Comparison of ENCODE assay signal across 1 cellular context in the genomic region with DNA sequence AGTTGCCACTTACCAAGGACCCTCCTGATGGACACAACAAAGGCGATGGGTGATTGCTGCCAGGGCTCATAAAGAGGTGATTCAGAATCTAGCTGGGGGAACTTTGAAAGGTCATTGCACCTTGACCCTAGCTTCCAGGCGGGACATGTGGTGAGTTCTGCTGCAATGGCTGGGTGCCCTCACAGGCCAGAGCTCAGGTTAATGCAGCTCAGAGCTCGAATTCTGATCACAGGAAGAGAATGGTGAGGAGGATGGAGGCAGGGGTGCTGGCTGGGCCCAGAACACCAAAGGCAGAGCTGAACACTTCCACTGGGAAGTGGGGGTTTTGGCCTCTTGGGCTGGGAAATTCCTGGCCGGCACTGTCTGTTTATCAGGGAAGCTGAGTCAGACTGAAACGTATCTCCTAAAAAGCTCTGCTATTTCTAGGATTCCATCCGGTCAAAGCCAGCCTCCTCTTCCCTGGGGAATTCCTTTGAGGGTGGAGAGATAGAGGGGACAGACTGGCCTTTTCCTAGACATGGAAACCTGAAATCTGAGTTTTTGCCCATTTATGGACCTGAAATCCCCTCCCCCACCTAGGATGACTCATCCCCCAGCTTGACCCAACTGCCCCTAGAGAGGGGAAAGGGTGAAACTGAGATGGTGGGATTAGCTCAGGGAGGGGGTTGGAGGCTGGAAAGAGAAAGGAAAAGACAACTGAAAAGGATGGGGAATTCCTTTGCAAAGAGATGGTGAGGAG.
TF ChIP-seq lines count a peak whose summit lies in the region.

No MANE protein-coding gene starts in this region.

TF ChIP-seq in HepG2, 621 proteins besides CTCF, POLR2A, EP300 and RAD21 (continued from another document and continues in another):
- TF ChIP-seq, protein P1, sequence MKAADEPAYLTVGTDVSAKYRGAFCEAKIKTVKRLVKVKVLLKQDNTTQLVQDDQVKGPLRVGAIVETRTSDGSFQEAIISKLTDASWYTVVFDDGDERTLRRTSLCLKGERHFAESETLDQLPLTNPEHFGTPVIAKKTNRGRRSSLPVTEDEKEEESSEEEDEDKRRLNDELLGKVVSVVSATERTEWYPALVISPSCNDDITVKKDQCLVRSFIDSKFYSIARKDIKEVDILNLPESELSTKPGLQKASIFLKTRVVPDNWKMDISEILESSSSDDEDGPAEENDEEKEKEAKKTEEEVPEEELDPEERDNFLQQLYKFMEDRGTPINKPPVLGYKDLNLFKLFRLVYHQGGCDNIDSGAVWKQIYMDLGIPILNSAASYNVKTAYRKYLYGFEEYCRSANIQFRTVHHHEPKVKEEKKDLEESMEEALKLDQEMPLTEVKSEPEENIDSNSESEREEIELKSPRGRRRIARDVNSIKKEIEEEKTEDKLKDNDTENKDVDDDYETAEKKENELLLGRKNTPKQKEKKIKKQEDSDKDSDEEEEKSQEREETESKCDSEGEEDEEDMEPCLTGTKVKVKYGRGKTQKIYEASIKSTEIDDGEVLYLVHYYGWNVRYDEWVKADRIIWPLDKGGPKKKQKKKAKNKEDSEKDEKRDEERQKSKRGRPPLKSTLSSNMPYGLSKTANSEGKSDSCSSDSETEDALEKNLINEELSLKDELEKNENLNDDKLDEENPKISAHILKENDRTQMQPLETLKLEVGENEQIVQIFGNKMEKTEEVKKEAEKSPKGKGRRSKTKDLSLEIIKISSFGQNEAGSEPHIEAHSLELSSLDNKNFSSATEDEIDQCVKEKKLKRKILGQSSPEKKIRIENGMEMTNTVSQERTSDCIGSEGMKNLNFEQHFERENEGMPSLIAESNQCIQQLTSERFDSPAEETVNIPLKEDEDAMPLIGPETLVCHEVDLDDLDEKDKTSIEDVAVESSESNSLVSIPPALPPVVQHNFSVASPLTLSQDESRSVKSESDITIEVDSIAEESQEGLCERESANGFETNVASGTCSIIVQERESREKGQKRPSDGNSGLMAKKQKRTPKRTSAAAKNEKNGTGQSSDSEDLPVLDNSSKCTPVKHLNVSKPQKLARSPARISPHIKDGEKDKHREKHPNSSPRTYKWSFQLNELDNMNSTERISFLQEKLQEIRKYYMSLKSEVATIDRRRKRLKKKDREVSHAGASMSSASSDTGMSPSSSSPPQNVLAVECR (CRISPR knock-in tag; IDR thresholded peaks at IDR 0.05; ENCODE audit: borderline replicate concordance) = peak; percentile 66; the same call in 1 of the 2 replicates
- TF ChIP-seq SOX5 (CRISPR knock-in tag; IDR thresholded peaks at IDR 0.05; ENCODE audit: borderline replicate concordance) = no peak; the same call in 1 of the 2 replicates
- no peak for TF ChIP-seq MEIS1 (CRISPR knock-in tag; IDR thresholded peaks at IDR 0.05; ENCODE audit: borderline replicate concordance)
- TF ChIP-seq ZNF598 (CRISPR knock-in tag; IDR thresholded peaks at IDR 0.05; ENCODE audit: borderline replicate concordance) = no peak
- TF ChIP-seq TBX2 (CRISPR knock-in tag; IDR thresholded peaks at IDR 0.05; ENCODE audit: borderline replicate concordance) = peak; percentile 47; the same call in 1 of the 2 replicates
- TF ChIP-seq, protein P2, sequence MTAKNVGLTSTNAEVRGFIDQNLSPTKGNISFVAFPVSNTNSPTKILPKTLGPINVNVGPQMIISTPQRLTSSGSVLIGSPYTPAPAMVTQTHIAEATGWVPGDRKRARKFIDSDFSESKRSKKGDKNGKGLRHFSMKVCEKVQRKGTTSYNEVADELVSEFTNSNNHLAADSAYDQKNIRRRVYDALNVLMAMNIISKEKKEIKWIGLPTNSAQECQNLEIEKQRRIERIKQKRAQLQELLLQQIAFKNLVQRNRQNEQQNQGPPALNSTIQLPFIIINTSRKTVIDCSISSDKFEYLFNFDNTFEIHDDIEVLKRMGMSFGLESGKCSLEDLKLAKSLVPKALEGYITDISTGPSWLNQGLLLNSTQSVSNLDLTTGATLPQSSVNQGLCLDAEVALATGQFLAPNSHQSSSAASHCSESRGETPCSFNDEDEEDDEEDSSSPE (CRISPR knock-in tag; IDR thresholded peaks at IDR 0.05) = peak; percentile 14; the same call in 1 of the 2 replicates
- no peak for TF ChIP-seq ZNF10 (CRISPR knock-in tag; IDR thresholded peaks at IDR 0.05; ENCODE audit: borderline replicate concordance, low read depth)
- TF ChIP-seq, protein P3, sequence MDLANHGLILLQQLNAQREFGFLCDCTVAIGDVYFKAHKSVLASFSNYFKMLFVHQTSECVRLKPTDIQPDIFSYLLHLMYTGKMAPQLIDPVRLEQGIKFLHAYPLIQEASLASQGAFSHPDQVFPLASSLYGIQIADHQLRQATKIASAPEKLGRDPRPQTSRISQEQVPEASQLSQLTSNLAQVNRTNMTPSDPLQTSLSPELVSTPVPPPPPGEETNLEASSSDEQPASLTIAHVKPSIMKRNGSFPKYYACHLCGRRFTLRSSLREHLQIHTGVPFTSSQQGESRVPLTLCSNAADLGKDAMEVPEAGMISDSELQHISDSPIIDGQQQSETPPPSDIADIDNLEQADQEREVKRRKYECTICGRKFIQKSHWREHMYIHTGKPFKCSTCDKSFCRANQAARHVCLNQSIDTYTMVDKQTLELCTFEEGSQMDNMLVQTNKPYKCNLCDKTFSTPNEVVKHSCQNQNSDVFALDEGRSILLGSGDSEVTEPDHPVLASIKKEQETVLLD (CRISPR knock-in tag; IDR thresholded peaks at IDR 0.05; ENCODE audit: low read depth) = no peak
- no peak for TF ChIP-seq ZNF335 (CRISPR knock-in tag; IDR thresholded peaks at IDR 0.05)
- TF ChIP-seq, protein P4, sequence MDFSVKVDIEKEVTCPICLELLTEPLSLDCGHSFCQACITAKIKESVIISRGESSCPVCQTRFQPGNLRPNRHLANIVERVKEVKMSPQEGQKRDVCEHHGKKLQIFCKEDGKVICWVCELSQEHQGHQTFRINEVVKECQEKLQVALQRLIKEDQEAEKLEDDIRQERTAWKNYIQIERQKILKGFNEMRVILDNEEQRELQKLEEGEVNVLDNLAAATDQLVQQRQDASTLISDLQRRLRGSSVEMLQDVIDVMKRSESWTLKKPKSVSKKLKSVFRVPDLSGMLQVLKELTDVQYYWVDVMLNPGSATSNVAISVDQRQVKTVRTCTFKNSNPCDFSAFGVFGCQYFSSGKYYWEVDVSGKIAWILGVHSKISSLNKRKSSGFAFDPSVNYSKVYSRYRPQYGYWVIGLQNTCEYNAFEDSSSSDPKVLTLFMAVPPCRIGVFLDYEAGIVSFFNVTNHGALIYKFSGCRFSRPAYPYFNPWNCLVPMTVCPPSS (IDR thresholded peaks at IDR 0.05) = no peak
- no peak for TF ChIP-seq FOXJ3 (CRISPR knock-in tag; IDR thresholded peaks at IDR 0.05; ENCODE audit: borderline replicate concordance)
- no peak for TF ChIP-seq ZNF138 (CRISPR knock-in tag; IDR thresholded peaks at IDR 0.05; ENCODE audit: low read depth)
- no peak for TF ChIP-seq GPN1 (CRISPR knock-in tag; IDR thresholded peaks at IDR 0.05; ENCODE audit: borderline replicate concordance)
- no peak; the same call in 1 of the 2 replicates for TF ChIP-seq BORCS8-MEF2B (CRISPR knock-in tag; IDR thresholded peaks at IDR 0.05)
- TF ChIP-seq, protein P5, sequence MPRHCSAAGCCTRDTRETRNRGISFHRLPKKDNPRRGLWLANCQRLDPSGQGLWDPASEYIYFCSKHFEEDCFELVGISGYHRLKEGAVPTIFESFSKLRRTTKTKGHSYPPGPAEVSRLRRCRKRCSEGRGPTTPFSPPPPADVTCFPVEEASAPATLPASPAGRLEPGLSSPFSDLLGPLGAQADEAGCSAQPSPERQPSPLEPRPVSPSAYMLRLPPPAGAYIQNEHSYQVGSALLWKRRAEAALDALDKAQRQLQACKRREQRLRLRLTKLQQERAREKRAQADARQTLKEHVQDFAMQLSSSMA (CRISPR knock-in tag; IDR thresholded peaks at IDR 0.05) = 0 out of 2 replicates have a peak, but pooled peaks have one; percentile 33
- peak; percentile 36; the same call in 1 of the 2 replicates for TF ChIP-seq CEBPB (IDR thresholded peaks at IDR 0.05; ENCODE audit: borderline replicate concordance, low read depth, low read length)
- no peak for TF ChIP-seq ZNF564 (CRISPR knock-in tag; IDR thresholded peaks at IDR 0.05)
- no peak for TF ChIP-seq ZNF615 (CRISPR knock-in tag; IDR thresholded peaks at IDR 0.05; ENCODE audit: borderline replicate concordance)
- TF ChIP-seq SRF (IDR thresholded peaks at IDR 0.05; ENCODE audit: low read depth, low read length) = peak; percentile 97
- peak; percentile 98 for TF ChIP-seq FOSL2 (CRISPR knock-in tag; IDR thresholded peaks at IDR 0.05)
- TF ChIP-seq ESRRA (CRISPR knock-in tag; IDR thresholded peaks at IDR 0.05; ENCODE audit: low read depth) = peak; percentile 75; the same call in 1 of the 2 replicates
- no peak for TF ChIP-seq ARNT2 (CRISPR knock-in tag; IDR thresholded peaks at IDR 0.05; ENCODE audit: low read depth)
- no peak for TF ChIP-seq POLR2AphosphoS2 (IDR thresholded peaks at IDR 0.05; ENCODE audit: low read depth, low read length)
- peak; percentile 45; the same call in 1 of the 2 replicates for TF ChIP-seq ZFY (CRISPR knock-in tag; IDR thresholded peaks at IDR 0.05)
- TF ChIP-seq ZNF33A (CRISPR knock-in tag; IDR thresholded peaks at IDR 0.05; ENCODE audit: borderline replicate concordance) = no peak
- no peak for TF ChIP-seq ATF7 (IDR thresholded peaks at IDR 0.05)
- peak; percentile 48; the same call in 1 of the 2 replicates for TF ChIP-seq ATF7 (CRISPR knock-in tag; IDR thresholded peaks at IDR 0.05)
- no peak for TF ChIP-seq FOXM1 (CRISPR knock-in tag; IDR thresholded peaks at IDR 0.05)
- TF ChIP-seq, protein P6, sequence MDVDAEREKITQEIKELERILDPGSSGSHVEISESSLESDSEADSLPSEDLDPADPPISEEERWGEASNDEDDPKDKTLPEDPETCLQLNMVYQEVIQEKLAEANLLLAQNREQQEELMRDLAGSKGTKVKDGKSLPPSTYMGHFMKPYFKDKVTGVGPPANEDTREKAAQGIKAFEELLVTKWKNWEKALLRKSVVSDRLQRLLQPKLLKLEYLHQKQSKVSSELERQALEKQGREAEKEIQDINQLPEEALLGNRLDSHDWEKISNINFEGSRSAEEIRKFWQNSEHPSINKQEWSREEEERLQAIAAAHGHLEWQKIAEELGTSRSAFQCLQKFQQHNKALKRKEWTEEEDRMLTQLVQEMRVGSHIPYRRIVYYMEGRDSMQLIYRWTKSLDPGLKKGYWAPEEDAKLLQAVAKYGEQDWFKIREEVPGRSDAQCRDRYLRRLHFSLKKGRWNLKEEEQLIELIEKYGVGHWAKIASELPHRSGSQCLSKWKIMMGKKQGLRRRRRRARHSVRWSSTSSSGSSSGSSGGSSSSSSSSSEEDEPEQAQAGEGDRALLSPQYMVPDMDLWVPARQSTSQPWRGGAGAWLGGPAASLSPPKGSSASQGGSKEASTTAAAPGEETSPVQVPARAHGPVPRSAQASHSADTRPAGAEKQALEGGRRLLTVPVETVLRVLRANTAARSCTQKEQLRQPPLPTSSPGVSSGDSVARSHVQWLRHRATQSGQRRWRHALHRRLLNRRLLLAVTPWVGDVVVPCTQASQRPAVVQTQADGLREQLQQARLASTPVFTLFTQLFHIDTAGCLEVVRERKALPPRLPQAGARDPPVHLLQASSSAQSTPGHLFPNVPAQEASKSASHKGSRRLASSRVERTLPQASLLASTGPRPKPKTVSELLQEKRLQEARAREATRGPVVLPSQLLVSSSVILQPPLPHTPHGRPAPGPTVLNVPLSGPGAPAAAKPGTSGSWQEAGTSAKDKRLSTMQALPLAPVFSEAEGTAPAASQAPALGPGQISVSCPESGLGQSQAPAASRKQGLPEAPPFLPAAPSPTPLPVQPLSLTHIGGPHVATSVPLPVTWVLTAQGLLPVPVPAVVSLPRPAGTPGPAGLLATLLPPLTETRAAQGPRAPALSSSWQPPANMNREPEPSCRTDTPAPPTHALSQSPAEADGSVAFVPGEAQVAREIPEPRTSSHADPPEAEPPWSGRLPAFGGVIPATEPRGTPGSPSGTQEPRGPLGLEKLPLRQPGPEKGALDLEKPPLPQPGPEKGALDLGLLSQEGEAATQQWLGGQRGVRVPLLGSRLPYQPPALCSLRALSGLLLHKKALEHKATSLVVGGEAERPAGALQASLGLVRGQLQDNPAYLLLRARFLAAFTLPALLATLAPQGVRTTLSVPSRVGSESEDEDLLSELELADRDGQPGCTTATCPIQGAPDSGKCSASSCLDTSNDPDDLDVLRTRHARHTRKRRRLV (CRISPR knock-in tag; IDR thresholded peaks at IDR 0.05) = no peak
- 0 out of 2 replicates have a peak, but pooled peaks have one; percentile 25 for TF ChIP-seq YEATS4 (CRISPR knock-in tag; IDR thresholded peaks at IDR 0.05; ENCODE audit: borderline replicate concordance)
- TF ChIP-seq ZNF136 (CRISPR knock-in tag; IDR thresholded peaks at IDR 0.05; ENCODE audit: low read depth) = no peak
- peak; percentile 41; the same call in 1 of the 2 replicates for TF ChIP-seq TAF1 (CRISPR knock-in tag; IDR thresholded peaks at IDR 0.05)
- TF ChIP-seq, protein P7, sequence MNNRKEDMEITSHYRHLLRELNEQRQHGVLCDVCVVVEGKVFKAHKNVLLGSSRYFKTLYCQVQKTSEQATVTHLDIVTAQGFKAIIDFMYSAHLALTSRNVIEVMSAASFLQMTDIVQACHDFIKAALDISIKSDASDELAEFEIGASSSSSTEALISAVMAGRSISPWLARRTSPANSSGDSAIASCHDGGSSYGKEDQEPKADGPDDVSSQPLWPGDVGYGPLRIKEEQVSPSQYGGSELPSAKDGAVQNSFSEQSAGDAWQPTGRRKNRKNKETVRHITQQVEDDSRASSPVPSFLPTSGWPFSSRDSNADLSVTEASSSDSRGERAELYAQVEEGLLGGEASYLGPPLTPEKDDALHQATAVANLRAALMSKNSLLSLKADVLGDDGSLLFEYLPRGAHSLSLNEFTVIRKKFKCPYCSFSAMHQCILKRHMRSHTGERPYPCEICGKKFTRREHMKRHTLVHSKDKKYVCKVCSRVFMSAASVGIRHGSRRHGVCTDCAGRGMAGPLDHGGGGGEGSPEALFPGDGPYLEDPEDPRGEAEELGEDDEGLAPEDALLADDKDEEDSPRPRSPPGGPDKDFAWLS (CRISPR knock-in tag; IDR thresholded peaks at IDR 0.05; ENCODE audit: borderline replicate concordance) = 0 out of 2 replicates have a peak, but pooled peaks have one; percentile 43
- TF ChIP-seq HMG20A (CRISPR knock-in tag; IDR thresholded peaks at IDR 0.05; ENCODE audit: borderline replicate concordance) = peak; percentile 16; the same call in 1 of the 2 replicates
- no peak for TF ChIP-seq SKI (IDR thresholded peaks at IDR 0.05; ENCODE audit: partially characterized antibody)
- TF ChIP-seq ZNF709 (CRISPR knock-in tag; IDR thresholded peaks at IDR 0.05) = no peak
- TF ChIP-seq MEF2D (CRISPR knock-in tag; IDR thresholded peaks at IDR 0.05) = no peak
- TF ChIP-seq KAT8 (CRISPR knock-in tag; IDR thresholded peaks at IDR 0.05) = peak; percentile 56; the same call in 1 of the 2 replicates
- TF ChIP-seq, protein P8, sequence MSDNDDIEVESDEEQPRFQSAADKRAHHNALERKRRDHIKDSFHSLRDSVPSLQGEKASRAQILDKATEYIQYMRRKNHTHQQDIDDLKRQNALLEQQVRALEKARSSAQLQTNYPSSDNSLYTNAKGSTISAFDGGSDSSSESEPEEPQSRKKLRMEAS (IDR thresholded peaks at IDR 0.05) = peak; percentile 79
- 0 out of 2 replicates have a peak, but pooled peaks have one; percentile 49 for TF ChIP-seq DNMT3B (CRISPR knock-in tag; conservative IDR thresholded peaks at IDR 0.05)
- TF ChIP-seq ZNF331 (CRISPR knock-in tag; IDR thresholded peaks at IDR 0.05) = peak; percentile 54; the same call in 1 of the 2 replicates
- no peak; the same call in 1 of the 2 replicates for TF ChIP-seq NFKB2 (CRISPR knock-in tag; IDR thresholded peaks at IDR 0.05; ENCODE audit: borderline replicate concordance)
- TF ChIP-seq SOX13 (IDR thresholded peaks at IDR 0.05) = no peak
- TF ChIP-seq SOX13 (CRISPR knock-in tag; conservative IDR thresholded peaks at IDR 0.05 in 1 of 2, IDR thresholded peaks at IDR 0.05 in 1 of 2) = peak in 1 of 2 experiments; percentile 57; a peak in 1 of 4 replicates
- peak; percentile 11; the same call in 1 of the 2 replicates for TF ChIP-seq ZNF788 (CRISPR knock-in tag; IDR thresholded peaks at IDR 0.05; ENCODE audit: borderline replicate concordance)
